ENCODE assay signal across 19 cellular contexts in the genomic region with DNA sequence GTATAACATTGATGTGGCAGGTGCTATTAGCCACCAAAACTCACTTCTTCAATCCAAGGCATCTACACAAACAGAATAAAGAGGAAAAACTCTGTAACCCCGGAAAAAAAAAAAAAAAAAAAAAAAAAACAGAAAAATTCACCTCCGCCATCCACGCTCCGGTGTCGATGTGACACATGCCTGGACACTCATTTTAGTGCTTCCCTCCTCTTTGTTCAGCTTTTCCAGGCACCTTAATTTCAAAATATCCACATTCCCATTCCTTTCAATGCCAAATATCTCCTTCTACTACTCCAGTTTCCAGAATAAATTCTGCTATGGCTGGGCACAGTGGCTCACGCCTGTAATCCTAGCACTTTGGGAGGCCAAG. TPM values are rescaled to one million over a fixed set of nuclear protein-coding genes. Genes with fewer than 3 reads are reported as not detected.
A peak's percentile ranks its signal among the peaks of the same experiment; 100 is the strongest.
DNase-seq lines count a peak whose midpoint lies in the region; ATAC-seq, FAIRE-seq and TF ChIP-seq lines count a peak whose summit lies in the region.
"Had no signal": no experiment of that assay in that cellular context is flagged by ENCODE, and none has a peak within 500 bp of the region (broad histone marks: within the 10 kb centered on the region; RNA-seq: fewer than 3 reads in every experiment).

No MANE protein-coding gene starts in this region.

- H3K9me1 ChIP-seq in endothelial cell of umbilical vein (replicated peaks; ENCODE audit: control insufficient read depth, extremely low read depth, insufficient read depth, low read length), result no peaks in the 10 kb centered on the region

- H3K4me2 ChIP-seq in GM23248 (ENCODE audit: unreplicated experiment) (peak overlapping the region; percentile 44), endothelial cell of umbilical vein (ENCODE audit: insufficient read depth, low read length) (peak overlapping the region; percentile 61)
- H3K4me2 ChIP-seq: KMS-11 had no signal

- TF ChIP-seq CTCF in endothelial cell of umbilical vein (IDR thresholded peaks at IDR 0.05; ENCODE audit: extremely low read depth in 1 of 2, insufficient read depth in 1 of 2, low read depth in 1 of 2, low read length in 2 of 2) (no peak), psoas muscle (IDR thresholded peaks at IDR 0.05) (no peak)

- CTCF ChIA-PET in endothelial cell of umbilical vein (lab: Charles Lee), result interaction anchor here (1.3 to 4.3 kb wide), 2 partner anchors 16 to 25 kb away, joined by 3 to 40 read pairs; no protein-coding TSS in a partner anchor

- H3K27ac ChIP-seq in GM23248, result peak overlapping the region; percentile 78
- H3K27ac ChIP-seq in SJCRH30, result peak overlapping the region; percentile 29
- H3K27ac ChIP-seq in endothelial cell of umbilical vein (ENCODE audit: insufficient read depth, low read depth, low read length), result no peak overlapping the region
- H3K27ac ChIP-seq in psoas muscle, result peak overlapping the region; percentile 64
- no peak overlapping the region for H3K27ac ChIP-seq in substantia nigra (ENCODE audit: low read depth, low read length, poor library complexity, severe bottlenecking)
- H3K27ac ChIP-seq: HL-60, KMS-11 had no signal

- H3K9ac ChIP-seq in GM23248 (0 out of 2 replicates have a peak overlapping the region, but pooled peaks have one; percentile 12), endothelial cell of umbilical vein (replicated peaks; ENCODE audit: extremely low read depth, insufficient read depth, low read length) (no peak overlapping the region)
- H3K9ac ChIP-seq: KMS-11 had no signal

- H3K4me3 ChIP-seq in GM23248, result no peak overlapping the region
- no peak overlapping the region for H3K4me3 ChIP-seq in SJCRH30
- no peak overlapping the region for H3K4me3 ChIP-seq in endothelial cell of umbilical vein (replicated peaks in 1 of 3; ENCODE audit: insufficient read depth in 1 of 3, low read depth in 1 of 3, low read length in 3 of 3)
- no peak overlapping the region for H3K4me3 ChIP-seq in psoas muscle
- H3K4me3 ChIP-seq: right atrium auricular region had no signal

- no peak overlapping the region for H2AFZ ChIP-seq in GM23248
- no peak overlapping the region for H2AFZ ChIP-seq in endothelial cell of umbilical vein (ENCODE audit: low read depth, low read length)

- dilution Hi-C loops in endothelial cell of umbilical vein (cut with MboI; ENCODE audit: extremely low pct_ligation_motif_present, low sequenced_read_pairs), result no loop called here

- peaks cover 41% of the 10 kb centered on the region for H3K4me1 ChIP-seq in GM23248 (ENCODE audit: insufficient read depth)
- peaks cover 29% of the 10 kb centered on the region for H3K4me1 ChIP-seq in SJCRH30
- peaks cover 27% of the 10 kb centered on the region for H3K4me1 ChIP-seq in endothelial cell of umbilical vein (ENCODE audit: control insufficient read depth, extremely low read depth, insufficient read depth, low read length)
- H3K4me1 ChIP-seq in psoas muscle, result peaks cover 16% of the 10 kb centered on the region

- H3K27me3 ChIP-seq in GM23248 (replicated peaks; ENCODE audit: insufficient read depth) (no peaks in the 10 kb centered on the region), SJCRH30 (no peaks in the 10 kb centered on the region), endothelial cell of umbilical vein (ENCODE audit: control insufficient read depth in 2 of 2, insufficient read depth in 2 of 2, low read length in 2 of 2) (no peaks in the 10 kb centered on the region), psoas muscle (ENCODE audit: insufficient read depth in 3 of 3, low read length in 2 of 3) (no peaks in the 10 kb centered on the region)
- H3K27me3 ChIP-seq: brain microvascular endothelial cell, right atrium auricular region had no signal

- no TSS peak for BruUV-seq in endothelial cell of umbilical vein (replicated peaks; lab: Mats Ljungman, UMichigan)

- H3K36me3 ChIP-seq in GM23248 (ENCODE audit: low read depth) (no peaks in the 10 kb centered on the region), SJCRH30 (no peaks in the 10 kb centered on the region), endothelial cell of umbilical vein (ENCODE audit: control insufficient read depth in 2 of 2, extremely low read depth in 1 of 2, insufficient read depth in 2 of 2, low read length in 2 of 2) (no peaks in the 10 kb centered on the region), psoas muscle (ENCODE audit: insufficient read depth in 1 of 2, low read depth in 1 of 2) (no peaks in the 10 kb centered on the region)
- H3K36me3 ChIP-seq: brain microvascular endothelial cell, right atrium auricular region had no signal

- no peaks in the 10 kb centered on the region for H3K79me2 ChIP-seq in GM23248 (ENCODE audit: insufficient read depth)
- no peaks in the 10 kb centered on the region for H3K79me2 ChIP-seq in endothelial cell of umbilical vein (ENCODE audit: control insufficient read depth, insufficient read depth, low read length)

- WGBS in GM23248 (ENCODE audit: low coverage in 1 of 2, low lambda C conversion rate in 2 of 2, missing lambda C conversion rate in 2 of 2), 2 experiments, result 16 to 21% methylated on average over 6 of the region's 6 CpGs
- WGBS in psoas muscle, 3 donors, result 35 to 50% (median 39%) methylated on average over 6 of the region's 6 CpGs

- intact Hi-C loops in endothelial cell of umbilical vein (cut with micrococcal nuclease) (no loop called here), psoas muscle (cut with DNase I) (no loop called here)

- no peaks in the 10 kb centered on the region for H3K9me2 ChIP-seq in GM23248 (ENCODE audit: insufficient read depth)

- POLR2A ChIA-PET in endothelial cell of umbilical vein (lab: Charles Lee), result no interaction called here

- H4K20me1 ChIP-seq in GM23248 (ENCODE audit: insufficient read depth), result no peaks in the 10 kb centered on the region
- H4K20me1 ChIP-seq in endothelial cell of umbilical vein (replicated peaks; ENCODE audit: control insufficient read depth, extremely low read depth, insufficient read depth, low read length), result no peaks in the 10 kb centered on the region

- DNase-seq in GM23248, result no peak
- DNase-seq in SJCRH30, result peak in 1 of 2 experiments; percentile 42
- no peak for DNase-seq in endothelial cell of umbilical vein (ENCODE audit: low read depth, low spot score)
- no peak for DNase-seq in psoas muscle
- DNase-seq in NCI-H1930 (lab: John Stamatoyannopoulos, UW), result no peak
- no peak for DNase-seq in substantia nigra (lab: John Stamatoyannopoulos, UW)
- DNase-seq: activated CD4-positive, alpha-beta memory T cell treated with anti-CD3 and anti-CD28 coated beads, Interleukin-2, amount 10 ng/mL, durations not matched to agents 7 days and 5 days; activated T-cell treated with anti-CD3 and anti-CD28 coated beads, Interleukin-2, amount 50 U/mL, for 24 hours; AML-193; hippocampal formation; NCI-H774; stimulated activated CD4-positive, alpha-beta T cell treated with anti-CD3 and anti-CD28 coated beads, Interleukin-2, amount 100 ng/mL, for 24 hours had no signal

- peaks cover 34% of the 10 kb centered on the region for H3F3A ChIP-seq in GM23248 (ENCODE audit: insufficient read depth)

- FAIRE-seq in endothelial cell of umbilical vein (lab: Jason Lieb, UNC), result no peak
- FAIRE-seq: GM12891 had no signal

- H3K9me3 ChIP-seq in GM23248 (ENCODE audit: low read depth) (no peaks in the 10 kb centered on the region), SJCRH30 (replicated peaks) (no peaks in the 10 kb centered on the region), endothelial cell of umbilical vein (replicated peaks; ENCODE audit: control insufficient read depth, insufficient read depth, low read length) (no peaks in the 10 kb centered on the region), psoas muscle (no peaks in the 10 kb centered on the region)
- H3K9me3 ChIP-seq: right atrium auricular region had no signal

- no peak for ATAC-seq in psoas muscle
- no peak for ATAC-seq in HG03025 (IDR thresholded peaks at IDR 0.05; ENCODE audit: low FRiP score, unreplicated experiment)
- ATAC-seq in GM21723 (IDR thresholded peaks at IDR 0.05; ENCODE audit: unreplicated experiment), result no peak

- in situ Hi-C loops in GM23248 (cut with MboI), result no loop called here

- no peak for TF ChIP-seq POLR2A in endothelial cell of umbilical vein (IDR thresholded peaks at IDR 0.05; ENCODE audit: low read depth, low read length)

TF ChIP-seq in endothelial cell of umbilical vein, 7 proteins besides CTCF, POLR2A, EP300 and RAD21 (continues in another document):
- TF ChIP-seq GATA2 (IDR thresholded peaks at IDR 0.05; ENCODE audit: insufficient read depth, insufficient read length, low read depth, low read length), result no peak

RNA-seq across cellular contexts. Expression of gene RERE, which starts 5.8 kb away (rescaled TPM):
- 9.5 and 26.0 TPM in 2 replicates for total RNA-seq in GM23248 (2014; rRNA removed; shearing (Covaris generic))
- 20.3 and 26.2 TPM in 2 replicates for polyA plus RNA-seq in GM23248 (2016; fragmentation: Nextera tagmentation; extraction: Ambion mirVana)
- 47.4 and 58.6 TPM in 2 replicates for total RNA-seq in SJCRH30 (2014; rRNA removed; shearing (Covaris generic))
- total RNA-seq in endothelial cell of umbilical vein, result 110 and 113 TPM in 2 replicates
- 14.1 and 14.8 TPM in 2 replicates for polyA plus RNA-seq in endothelial cell of umbilical vein
- 13.2 and 15.8 TPM in 2 replicates for polyA plus RNA-seq in endothelial cell of umbilical vein (2011; cell fraction: cytosol; rRNA removed)
- 80.7 and 124 TPM in 2 replicates for polyA plus RNA-seq in endothelial cell of umbilical vein (2011; cell fraction: nucleus; rRNA removed)
- 42.4 and 43.0 TPM in 2 replicates for polyA plus RNA-seq in endothelial cell of umbilical vein (2012)
- 87.1 and 101 TPM in 2 replicates for polyA minus RNA-seq in endothelial cell of umbilical vein
- polyA minus RNA-seq in endothelial cell of umbilical vein (2011; cell fraction: cytosol; rRNA and poly(A)+ RNA removed), result 26.8 TPM
- polyA minus RNA-seq in endothelial cell of umbilical vein (2011; cell fraction: nucleus; rRNA and poly(A)+ RNA removed), result 162 and 195 TPM in 2 replicates
- total RNA-seq in psoas muscle, result 100 to 1,000 TPM in 2 of 4 donors, 10 to 100 TPM in 2; 56.7 to 308 (median 165) TPM
- 100 to 1,000 TPM in 1 of 3 donors, 10 to 100 TPM in 2; 38.8 to 130 (median 49.8) TPM for polyA plus RNA-seq in psoas muscle

RNA-seq across cellular contexts. Expression of gene ENO1, which starts 55.2 kb away (rescaled TPM):
- total RNA-seq in GM23248 (2014; rRNA removed; shearing (Covaris generic)), result 1,781 and 2,185 TPM in 2 replicates
- polyA plus RNA-seq in GM23248 (2016; fragmentation: Nextera tagmentation; extraction: Ambion mirVana) (2,304 and 2,417 TPM in 2 replicates), endothelial cell of umbilical vein (1,111 and 1,134 TPM in 2 replicates), psoas muscle (100 to 1,000 TPM in 2 of 3 donors, 10 to 100 TPM in 1; 83.8 to 489 (median 190) TPM)
- total RNA-seq in SJCRH30 (2014; rRNA removed; shearing (Covaris generic)), result 2,596 and 2,758 TPM in 2 replicates
- total RNA-seq in endothelial cell of umbilical vein (1,530 and 1,593 TPM in 2 replicates), psoas muscle (100 to 1,000 TPM; 110 to 364 (median 217) TPM)
- polyA plus RNA-seq in endothelial cell of umbilical vein (2011; cell fraction: cytosol; rRNA removed), result 1,324 and 1,546 TPM in 2 replicates
- polyA plus RNA-seq in endothelial cell of umbilical vein (2011; cell fraction: nucleus; rRNA removed), result 1,008 and 1,022 TPM in 2 replicates
- 1,225 and 1,921 TPM in 2 replicates for polyA plus RNA-seq in endothelial cell of umbilical vein (2012)
- 1,405 and 1,507 TPM in 2 replicates for polyA minus RNA-seq in endothelial cell of umbilical vein
- polyA minus RNA-seq in endothelial cell of umbilical vein (2011; cell fraction: cytosol; rRNA and poly(A)+ RNA removed), result 1,988 TPM
- polyA minus RNA-seq in endothelial cell of umbilical vein (2011; cell fraction: nucleus; rRNA and poly(A)+ RNA removed), result 303 and 331 TPM in 2 replicates

Comparison
In these comparisons a context has a peak if more than half of its experiments do, and no peak if none do; other contexts are left out.
1. H3K27ac ChIP-seq: peak in GM23248 (single experiment), SJCRH30 (single experiment) and psoas muscle (single experiment); none in endothelial cell of umbilical vein (single experiment) and substantia nigra (single experiment).